ENCODE assay signal across 15 cellular contexts in genomic region chr2:119338282-119338681, GRCh38. TPM values are rescaled to one million over a fixed set of nuclear protein-coding genes. Genes with fewer than 3 reads are reported as not detected.
DNase-seq lines count a peak whose midpoint lies in the region; ATAC-seq and TF ChIP-seq lines count a peak whose summit lies in the region.
"Had no signal": no experiment of that assay in that cellular context is flagged by ENCODE, and none has a peak within 500 bp of the region (broad histone marks: within the 10 kb centered on the region; RNA-seq: fewer than 3 reads in every experiment).

No MANE protein-coding gene starts in this region.

- peaks cover 31 to 40% of the 10 kb centered on the region in 2 donors for H3K4me1 Mint-ChIP-seq in immature natural killer cell

- H3K4me2 ChIP-seq in BLaER1 (peak overlapping the region; percentile 52), DND-41 (ENCODE audit: insufficient read depth, low read length) (no peak overlapping the region)

- H3K9ac ChIP-seq in BLaER1 (no peak overlapping the region), DND-41 (ENCODE audit: low read depth, low read length) (no peak overlapping the region)

- H3K27me3 ChIP-seq in BLaER1 (no peaks in the 10 kb centered on the region), DND-41 (ENCODE audit: insufficient read depth, low read length, poor library complexity) (no peaks in the 10 kb centered on the region)
- H3K27me3 ChIP-seq: left lung, stomach had no signal

- H3K79me2 ChIP-seq in DND-41 (ENCODE audit: insufficient read depth, low read length), result no peaks in the 10 kb centered on the region

- H3K4me3 Mint-ChIP-seq in immature natural killer cell, result peak overlapping the region; percentile 12 to 62 (median 39)

- H3K27ac Mint-ChIP-seq in immature natural killer cell, result peak overlapping the region; percentile 88 to 95 (median 90)

- peak overlapping the region; percentile 42; the same call in 1 of the 2 replicates for H3K27ac ChIP-seq in BLaER1
- peak overlapping the region; percentile 64 for H3K27ac ChIP-seq in DND-41 (ENCODE audit: low read length)
- H3K27ac ChIP-seq: left lung, stomach, WERI-Rb-1 had no signal

- H3K9me3 Mint-ChIP-seq in immature natural killer cell, result no peaks in the 10 kb centered on the region

- H2AFZ ChIP-seq in DND-41 (ENCODE audit: low read depth, low read length), result peak overlapping the region; percentile 27; the same call in 1 of the 2 replicates

- H3K4me1 ChIP-seq in BLaER1, result peaks cover 34% of the 10 kb centered on the region
- peaks cover 17% of the 10 kb centered on the region for H3K4me1 ChIP-seq in DND-41 (ENCODE audit: insufficient read depth, low read length)
- H3K4me1 ChIP-seq: left lung, stomach had no signal

- H3K9me3 ChIP-seq in BLaER1 (no peaks in the 10 kb centered on the region), DND-41 (ENCODE audit: insufficient read depth, low read length, severe bottlenecking) (no peaks in the 10 kb centered on the region)
- H3K9me3 ChIP-seq: left lung, stomach had no signal

- H4K20me1 ChIP-seq in BLaER1 (no peaks in the 10 kb centered on the region), DND-41 (ENCODE audit: insufficient read depth, low read length) (no peaks in the 10 kb centered on the region)

- no peak for TF ChIP-seq CTCF in DND-41 (IDR thresholded peaks at IDR 0.05; ENCODE audit: borderline replicate concordance, extremely low read depth, low read length, poor library complexity, severe bottlenecking)

- H3K4me3 ChIP-seq in BLaER1, result no peak overlapping the region
- H3K4me3 ChIP-seq in DND-41 (ENCODE audit: low read depth in 1 of 2, low read length in 2 of 2), result no peak overlapping the region
- H3K4me3 ChIP-seq: left lung, stomach had no signal

- peaks cover 0 to 3% (median 0%) of the 10 kb centered on the region in 3 donors for H3K27me3 Mint-ChIP-seq in immature natural killer cell (ENCODE audit: low read depth in 3 of 3)

- H3K36me3 Mint-ChIP-seq in immature natural killer cell, result peaks cover 13 to 30% (median 21%) of the 10 kb centered on the region in 3 donors

- no peak for ATAC-seq in DND-41 (ENCODE audit: insufficient read depth, low read depth)
- no peak for ATAC-seq in GM18909 (IDR thresholded peaks at IDR 0.05; ENCODE audit: poor library complexity, unreplicated experiment)
- ATAC-seq in HG03520 (IDR thresholded peaks at IDR 0.05; ENCODE audit: unreplicated experiment), result no peak
- ATAC-seq in HG02623 (IDR thresholded peaks at IDR 0.05; ENCODE audit: unreplicated experiment), result no peak
- ATAC-seq: left lung, right cardiac atrium had no signal

- no peaks in the 10 kb centered on the region for H3K36me3 ChIP-seq in BLaER1
- no peaks in the 10 kb centered on the region for H3K36me3 ChIP-seq in DND-41 (ENCODE audit: insufficient read depth, low read length)
- H3K36me3 ChIP-seq: WERI-Rb-1 had no signal

- DNase-seq in DND-41 (no peak), SKM-1 treated with dmso at 0.1 percent for 144 hours (lab: John Stamatoyannopoulos, UW; ENCODE audit: unreplicated experiment) (peak; percentile 10), immature natural killer cell (no peak), NCI-H128 (lab: John Stamatoyannopoulos, UW; ENCODE audit: unreplicated experiment) (no peak)
- DNase-seq: effector CD8-positive, alpha-beta T cell; left lung; NCI-H2227 treated with DMSO at 0.1 percent for 48 hours; right cardiac atrium; stimulated activated CD4-positive, alpha-beta T cell treated with anti-CD3 and anti-CD28 coated beads, Interleukin-15, amount 100 ng/mL, for 24 hours; stomach; WERI-Rb-1 had no signal

RNA-seq across cellular contexts. Expression of gene C2orf76, which starts 28.4 kb away (rescaled TPM):
- polyA plus RNA-seq in immature natural killer cell, result 10 to 100 TPM; 33.2 to 49.3 (median 47.5) TPM

RNA-seq across cellular contexts. Expression of gene DBI, which starts 28.5 kb away (rescaled TPM):
- 100 to 1,000 TPM; 641 to 788 (median 730) TPM for polyA plus RNA-seq in immature natural killer cell
